In the genomic region with DNA sequence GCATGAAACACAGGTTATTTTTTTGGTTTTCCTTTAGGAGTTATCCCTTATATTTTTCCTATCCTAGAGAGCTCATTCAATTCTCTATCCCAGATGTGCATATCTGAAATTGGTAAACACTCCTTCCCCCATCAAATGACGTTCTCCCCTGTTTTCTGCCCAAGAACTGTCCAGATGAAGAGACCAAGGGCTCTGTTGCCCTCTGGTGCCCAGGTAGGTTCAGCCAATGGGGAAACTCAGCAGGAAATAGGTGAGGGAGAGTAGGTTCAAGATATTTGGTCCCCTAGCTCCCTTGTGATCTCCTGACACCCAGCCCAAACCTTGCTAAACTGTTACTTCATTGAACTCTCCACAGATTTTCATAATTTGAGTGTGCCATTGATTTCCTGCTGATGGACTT, we compare ENCODE assay signal across 1 cellular context.
TF ChIP-seq lines count a peak whose summit lies in the region.

No MANE protein-coding gene starts in this region.

TF ChIP-seq in liver, 16 proteins besides CTCF, POLR2A, EP300 and RAD21:
- TF ChIP-seq, protein P1, sequence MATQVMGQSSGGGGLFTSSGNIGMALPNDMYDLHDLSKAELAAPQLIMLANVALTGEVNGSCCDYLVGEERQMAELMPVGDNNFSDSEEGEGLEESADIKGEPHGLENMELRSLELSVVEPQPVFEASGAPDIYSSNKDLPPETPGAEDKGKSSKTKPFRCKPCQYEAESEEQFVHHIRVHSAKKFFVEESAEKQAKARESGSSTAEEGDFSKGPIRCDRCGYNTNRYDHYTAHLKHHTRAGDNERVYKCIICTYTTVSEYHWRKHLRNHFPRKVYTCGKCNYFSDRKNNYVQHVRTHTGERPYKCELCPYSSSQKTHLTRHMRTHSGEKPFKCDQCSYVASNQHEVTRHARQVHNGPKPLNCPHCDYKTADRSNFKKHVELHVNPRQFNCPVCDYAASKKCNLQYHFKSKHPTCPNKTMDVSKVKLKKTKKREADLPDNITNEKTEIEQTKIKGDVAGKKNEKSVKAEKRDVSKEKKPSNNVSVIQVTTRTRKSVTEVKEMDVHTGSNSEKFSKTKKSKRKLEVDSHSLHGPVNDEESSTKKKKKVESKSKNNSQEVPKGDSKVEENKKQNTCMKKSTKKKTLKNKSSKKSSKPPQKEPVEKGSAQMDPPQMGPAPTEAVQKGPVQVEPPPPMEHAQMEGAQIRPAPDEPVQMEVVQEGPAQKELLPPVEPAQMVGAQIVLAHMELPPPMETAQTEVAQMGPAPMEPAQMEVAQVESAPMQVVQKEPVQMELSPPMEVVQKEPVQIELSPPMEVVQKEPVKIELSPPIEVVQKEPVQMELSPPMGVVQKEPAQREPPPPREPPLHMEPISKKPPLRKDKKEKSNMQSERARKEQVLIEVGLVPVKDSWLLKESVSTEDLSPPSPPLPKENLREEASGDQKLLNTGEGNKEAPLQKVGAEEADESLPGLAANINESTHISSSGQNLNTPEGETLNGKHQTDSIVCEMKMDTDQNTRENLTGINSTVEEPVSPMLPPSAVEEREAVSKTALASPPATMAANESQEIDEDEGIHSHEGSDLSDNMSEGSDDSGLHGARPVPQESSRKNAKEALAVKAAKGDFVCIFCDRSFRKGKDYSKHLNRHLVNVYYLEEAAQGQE (IDR thresholded peaks at IDR 0.05) = no peak
- TF ChIP-seq TAF1 (conservative IDR thresholded peaks at IDR 0.05) (no peak), HNF4A (conservative IDR thresholded peaks at IDR 0.05) (no peak), FOXA2 (IDR thresholded peaks at IDR 0.05) (no peak), EGR1 (IDR thresholded peaks at IDR 0.05; ENCODE audit: low read depth in 2 of 2) (no peak)
